1 cellular context compared by ENCODE assay signal in the genomic region with DNA sequence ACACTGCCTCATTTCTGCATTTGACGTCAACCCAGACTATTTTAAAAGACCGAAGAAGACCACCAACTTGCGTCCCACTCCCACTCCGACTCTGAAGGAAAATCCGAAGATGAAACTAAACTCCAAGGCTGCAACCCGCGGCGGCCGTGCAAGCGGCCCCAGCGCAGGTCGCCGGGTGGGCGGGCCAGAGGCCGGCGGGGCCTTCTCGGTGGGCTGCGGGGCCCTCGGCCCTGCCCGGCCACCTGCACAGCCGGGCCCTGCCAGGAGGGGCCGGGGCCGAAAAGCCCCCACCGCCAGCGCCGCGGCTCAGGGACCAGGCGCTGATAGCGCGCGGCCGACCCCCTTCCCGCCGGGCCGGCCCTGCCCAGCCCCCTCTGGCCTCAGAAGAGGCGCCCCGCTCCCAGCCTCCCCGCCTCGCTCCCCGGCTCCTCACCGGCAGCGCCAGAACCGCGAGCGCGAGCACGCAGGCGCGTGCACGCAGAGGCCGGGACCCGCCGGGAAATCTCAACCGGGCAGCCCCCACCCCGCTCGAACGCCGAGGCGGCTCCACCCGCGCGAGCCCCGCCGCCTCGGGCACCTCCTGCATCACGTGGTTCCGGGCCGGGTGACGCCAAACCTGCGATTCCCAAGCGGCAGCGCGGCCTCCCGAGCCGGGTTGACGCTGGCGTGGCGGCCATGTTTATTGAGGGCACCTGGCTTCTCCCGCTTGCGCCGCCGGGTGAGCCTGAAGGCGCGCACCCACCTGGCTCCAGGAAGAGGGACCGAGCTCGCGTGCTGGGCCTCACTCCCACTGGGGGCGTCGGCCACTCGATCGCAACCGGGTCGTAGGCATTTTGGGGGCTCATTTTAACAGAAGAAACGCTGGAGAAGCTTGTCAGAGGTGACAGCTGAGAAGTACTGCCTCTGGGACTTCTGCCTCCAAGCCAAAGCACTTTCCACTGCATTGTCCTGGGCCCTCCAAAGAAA.
TF ChIP-seq lines count a peak whose summit lies in the region.

A gene (minus strand): TSS at position 589 of the 966 bp plus-strand sequence. CDS start 1,170 bp downstream, outside the sequence.

TF ChIP-seq in HepG2, 621 proteins besides CTCF, POLR2A, EP300 and RAD21 (continued from another document and continues in another):
- TF ChIP-seq, protein P1, sequence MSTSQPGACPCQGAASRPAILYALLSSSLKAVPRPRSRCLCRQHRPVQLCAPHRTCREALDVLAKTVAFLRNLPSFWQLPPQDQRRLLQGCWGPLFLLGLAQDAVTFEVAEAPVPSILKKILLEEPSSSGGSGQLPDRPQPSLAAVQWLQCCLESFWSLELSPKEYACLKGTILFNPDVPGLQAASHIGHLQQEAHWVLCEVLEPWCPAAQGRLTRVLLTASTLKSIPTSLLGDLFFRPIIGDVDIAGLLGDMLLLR (CRISPR knock-in tag; IDR thresholded peaks at IDR 0.05): peak; percentile 81
- TF ChIP-seq ZNF75D (CRISPR knock-in tag; IDR thresholded peaks at IDR 0.05; ENCODE audit: borderline replicate concordance) (no peak), NONO (IDR thresholded peaks at IDR 0.05) (no peak), NONO (CRISPR knock-in tag; conservative IDR thresholded peaks at IDR 0.05) (peak; percentile 85), SALL2 (CRISPR knock-in tag; IDR thresholded peaks at IDR 0.05) (peak; percentile 82; the same call in 1 of the 2 replicates), ZNF253 (CRISPR knock-in tag; IDR thresholded peaks at IDR 0.05; ENCODE audit: borderline replicate concordance) (peak; percentile 86; the same call in 1 of the 2 replicates), RBFOX2 (IDR thresholded peaks at IDR 0.05; ENCODE audit: low read depth, low read length) (peak; percentile 79), XRCC5 (optimal IDR thresholded peaks at IDR 0.05; ENCODE audit: low read length) (peak; percentile 78), FOXJ3 (CRISPR knock-in tag; IDR thresholded peaks at IDR 0.05; ENCODE audit: borderline replicate concordance) (no peak), TOPORS (CRISPR knock-in tag; IDR thresholded peaks at IDR 0.05) (peak; percentile 19; the same call in 1 of the 2 replicates), ZNF563 (CRISPR knock-in tag; IDR thresholded peaks at IDR 0.05) (peak; percentile 96)
- TF ChIP-seq, protein P2, sequence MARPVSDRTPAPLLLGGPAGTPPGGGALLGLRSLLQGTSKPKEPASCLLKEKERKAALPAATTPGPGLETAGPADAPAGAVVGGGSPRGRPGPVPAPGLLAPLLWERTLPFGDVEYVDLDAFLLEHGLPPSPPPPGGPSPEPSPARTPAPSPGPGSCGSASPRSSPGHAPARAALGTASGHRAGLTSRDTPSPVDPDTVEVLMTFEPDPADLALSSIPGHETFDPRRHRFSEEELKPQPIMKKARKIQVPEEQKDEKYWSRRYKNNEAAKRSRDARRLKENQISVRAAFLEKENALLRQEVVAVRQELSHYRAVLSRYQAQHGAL (CRISPR knock-in tag; IDR thresholded peaks at IDR 0.05; ENCODE audit: not compliant biosample characterization): peak; percentile 55
- TF ChIP-seq, protein P3, sequence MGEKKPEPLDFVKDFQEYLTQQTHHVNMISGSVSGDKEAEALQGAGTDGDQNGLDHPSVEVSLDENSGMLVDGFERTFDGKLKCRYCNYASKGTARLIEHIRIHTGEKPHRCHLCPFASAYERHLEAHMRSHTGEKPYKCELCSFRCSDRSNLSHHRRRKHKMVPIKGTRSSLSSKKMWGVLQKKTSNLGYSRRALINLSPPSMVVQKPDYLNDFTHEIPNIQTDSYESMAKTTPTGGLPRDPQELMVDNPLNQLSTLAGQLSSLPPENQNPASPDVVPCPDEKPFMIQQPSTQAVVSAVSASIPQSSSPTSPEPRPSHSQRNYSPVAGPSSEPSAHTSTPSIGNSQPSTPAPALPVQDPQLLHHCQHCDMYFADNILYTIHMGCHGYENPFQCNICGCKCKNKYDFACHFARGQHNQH (CRISPR knock-in tag; IDR thresholded peaks at IDR 0.05): peak; percentile 72
- TF ChIP-seq, protein P4, sequence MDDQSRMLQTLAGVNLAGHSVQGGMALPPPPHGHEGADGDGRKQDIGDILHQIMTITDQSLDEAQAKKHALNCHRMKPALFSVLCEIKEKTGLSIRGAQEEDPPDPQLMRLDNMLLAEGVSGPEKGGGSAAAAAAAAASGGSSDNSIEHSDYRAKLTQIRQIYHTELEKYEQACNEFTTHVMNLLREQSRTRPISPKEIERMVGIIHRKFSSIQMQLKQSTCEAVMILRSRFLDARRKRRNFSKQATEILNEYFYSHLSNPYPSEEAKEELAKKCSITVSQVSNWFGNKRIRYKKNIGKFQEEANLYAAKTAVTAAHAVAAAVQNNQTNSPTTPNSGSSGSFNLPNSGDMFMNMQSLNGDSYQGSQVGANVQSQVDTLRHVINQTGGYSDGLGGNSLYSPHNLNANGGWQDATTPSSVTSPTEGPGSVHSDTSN (CRISPR knock-in tag; IDR thresholded peaks at IDR 0.05; ENCODE audit: borderline replicate concordance): 0 out of 2 replicates have a peak, but pooled peaks have one; percentile 44
- TF ChIP-seq, protein P5, sequence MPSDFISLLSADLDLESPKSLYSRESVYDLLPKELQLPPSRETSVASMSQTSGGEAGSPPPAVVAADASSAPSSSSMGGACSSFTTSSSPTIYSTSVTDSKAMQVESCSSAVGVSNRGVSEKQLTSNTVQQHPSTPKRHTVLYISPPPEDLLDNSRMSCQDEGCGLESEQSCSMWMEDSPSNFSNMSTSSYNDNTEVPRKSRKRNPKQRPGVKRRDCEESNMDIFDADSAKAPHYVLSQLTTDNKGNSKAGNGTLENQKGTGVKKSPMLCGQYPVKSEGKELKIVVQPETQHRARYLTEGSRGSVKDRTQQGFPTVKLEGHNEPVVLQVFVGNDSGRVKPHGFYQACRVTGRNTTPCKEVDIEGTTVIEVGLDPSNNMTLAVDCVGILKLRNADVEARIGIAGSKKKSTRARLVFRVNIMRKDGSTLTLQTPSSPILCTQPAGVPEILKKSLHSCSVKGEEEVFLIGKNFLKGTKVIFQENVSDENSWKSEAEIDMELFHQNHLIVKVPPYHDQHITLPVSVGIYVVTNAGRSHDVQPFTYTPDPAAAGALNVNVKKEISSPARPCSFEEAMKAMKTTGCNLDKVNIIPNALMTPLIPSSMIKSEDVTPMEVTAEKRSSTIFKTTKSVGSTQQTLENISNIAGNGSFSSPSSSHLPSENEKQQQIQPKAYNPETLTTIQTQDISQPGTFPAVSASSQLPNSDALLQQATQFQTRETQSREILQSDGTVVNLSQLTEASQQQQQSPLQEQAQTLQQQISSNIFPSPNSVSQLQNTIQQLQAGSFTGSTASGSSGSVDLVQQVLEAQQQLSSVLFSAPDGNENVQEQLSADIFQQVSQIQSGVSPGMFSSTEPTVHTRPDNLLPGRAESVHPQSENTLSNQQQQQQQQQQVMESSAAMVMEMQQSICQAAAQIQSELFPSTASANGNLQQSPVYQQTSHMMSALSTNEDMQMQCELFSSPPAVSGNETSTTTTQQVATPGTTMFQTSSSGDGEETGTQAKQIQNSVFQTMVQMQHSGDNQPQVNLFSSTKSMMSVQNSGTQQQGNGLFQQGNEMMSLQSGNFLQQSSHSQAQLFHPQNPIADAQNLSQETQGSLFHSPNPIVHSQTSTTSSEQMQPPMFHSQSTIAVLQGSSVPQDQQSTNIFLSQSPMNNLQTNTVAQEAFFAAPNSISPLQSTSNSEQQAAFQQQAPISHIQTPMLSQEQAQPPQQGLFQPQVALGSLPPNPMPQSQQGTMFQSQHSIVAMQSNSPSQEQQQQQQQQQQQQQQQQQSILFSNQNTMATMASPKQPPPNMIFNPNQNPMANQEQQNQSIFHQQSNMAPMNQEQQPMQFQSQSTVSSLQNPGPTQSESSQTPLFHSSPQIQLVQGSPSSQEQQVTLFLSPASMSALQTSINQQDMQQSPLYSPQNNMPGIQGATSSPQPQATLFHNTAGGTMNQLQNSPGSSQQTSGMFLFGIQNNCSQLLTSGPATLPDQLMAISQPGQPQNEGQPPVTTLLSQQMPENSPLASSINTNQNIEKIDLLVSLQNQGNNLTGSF (CRISPR knock-in tag; IDR thresholded peaks at IDR 0.05): peak; percentile 92; the same call in 1 of the 2 replicates
- TF ChIP-seq, protein P6, sequence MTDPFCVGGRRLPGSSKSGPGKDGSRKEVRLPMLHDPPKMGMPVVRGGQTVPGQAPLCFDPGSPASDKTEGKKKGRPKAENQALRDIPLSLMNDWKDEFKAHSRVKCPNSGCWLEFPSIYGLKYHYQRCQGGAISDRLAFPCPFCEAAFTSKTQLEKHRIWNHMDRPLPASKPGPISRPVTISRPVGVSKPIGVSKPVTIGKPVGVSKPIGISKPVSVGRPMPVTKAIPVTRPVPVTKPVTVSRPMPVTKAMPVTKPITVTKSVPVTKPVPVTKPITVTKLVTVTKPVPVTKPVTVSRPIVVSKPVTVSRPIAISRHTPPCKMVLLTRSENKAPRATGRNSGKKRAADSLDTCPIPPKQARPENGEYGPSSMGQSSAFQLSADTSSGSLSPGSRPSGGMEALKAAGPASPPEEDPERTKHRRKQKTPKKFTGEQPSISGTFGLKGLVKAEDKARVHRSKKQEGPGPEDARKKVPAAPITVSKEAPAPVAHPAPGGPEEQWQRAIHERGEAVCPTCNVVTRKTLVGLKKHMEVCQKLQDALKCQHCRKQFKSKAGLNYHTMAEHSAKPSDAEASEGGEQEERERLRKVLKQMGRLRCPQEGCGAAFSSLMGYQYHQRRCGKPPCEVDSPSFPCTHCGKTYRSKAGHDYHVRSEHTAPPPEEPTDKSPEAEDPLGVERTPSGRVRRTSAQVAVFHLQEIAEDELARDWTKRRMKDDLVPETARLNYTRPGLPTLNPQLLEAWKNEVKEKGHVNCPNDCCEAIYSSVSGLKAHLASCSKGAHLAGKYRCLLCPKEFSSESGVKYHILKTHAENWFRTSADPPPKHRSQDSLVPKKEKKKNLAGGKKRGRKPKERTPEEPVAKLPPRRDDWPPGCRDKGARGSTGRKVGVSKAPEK (CRISPR knock-in tag; IDR thresholded peaks at IDR 0.05; ENCODE audit: borderline replicate concordance): no peak
- TF ChIP-seq, protein P7, sequence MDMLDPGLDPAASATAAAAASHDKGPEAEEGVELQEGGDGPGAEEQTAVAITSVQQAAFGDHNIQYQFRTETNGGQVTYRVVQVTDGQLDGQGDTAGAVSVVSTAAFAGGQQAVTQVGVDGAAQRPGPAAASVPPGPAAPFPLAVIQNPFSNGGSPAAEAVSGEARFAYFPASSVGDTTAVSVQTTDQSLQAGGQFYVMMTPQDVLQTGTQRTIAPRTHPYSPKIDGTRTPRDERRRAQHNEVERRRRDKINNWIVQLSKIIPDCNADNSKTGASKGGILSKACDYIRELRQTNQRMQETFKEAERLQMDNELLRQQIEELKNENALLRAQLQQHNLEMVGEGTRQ (IDR thresholded peaks at IDR 0.05; ENCODE audit: low read depth, low read length): peak; percentile 91
- TF ChIP-seq, protein P7 (CRISPR knock-in tag; IDR thresholded peaks at IDR 0.05; ENCODE audit: borderline replicate concordance): peak; percentile 96; the same call in 1 of the 2 replicates
- TF ChIP-seq, protein P8, sequence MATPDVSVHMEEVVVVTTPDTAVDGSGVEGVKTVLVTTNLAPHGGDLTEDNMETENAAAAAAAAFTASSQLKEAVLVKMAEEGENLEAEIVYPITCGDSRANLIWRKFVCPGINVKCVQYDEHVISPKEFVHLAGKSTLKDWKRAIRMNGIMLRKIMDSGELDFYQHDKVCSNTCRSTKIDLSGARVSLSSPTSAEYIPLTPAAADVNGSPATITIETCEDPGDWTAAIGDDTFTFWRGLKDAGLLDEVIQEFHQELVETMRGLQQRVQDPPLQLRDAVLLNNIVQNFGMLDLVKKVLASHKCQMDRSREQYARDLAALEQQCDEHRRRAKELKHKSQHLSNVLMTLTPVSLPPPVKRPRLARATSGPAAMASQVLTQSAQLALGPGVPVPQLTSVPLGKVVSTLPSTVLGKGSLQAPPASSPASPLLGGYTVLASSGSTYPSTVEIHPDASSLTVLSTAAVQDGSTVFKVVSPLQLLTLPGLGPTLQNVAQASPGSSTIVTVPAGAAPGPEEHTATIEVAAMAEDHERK (CRISPR knock-in tag; IDR thresholded peaks at IDR 0.05; ENCODE audit: low read depth): peak; percentile 74
